4 cellular contexts compared by ENCODE assay signal in genomic region chr4:176212388-176212787, GRCh38. TPM values are rescaled to one million over a fixed set of nuclear protein-coding genes. Genes with fewer than 3 reads are reported as not detected.
"Had no signal": no experiment of that assay in that cellular context is flagged by ENCODE, and none has a peak within 500 bp of the region (broad histone marks: within the 10 kb centered on the region; RNA-seq: fewer than 3 reads in every experiment).

No MANE protein-coding gene starts in this region.

RNA-seq across cellular contexts. Expression of gene SPATA4, which starts 17.0 kb away (rescaled TPM):
- total RNA-seq: GM23338, H1, H9, HT-29 had no signal
- polyA plus RNA-seq: GM23338, H1 had no signal

RNA-seq across cellular contexts. Expression of gene ASB5, which starts 56.6 kb away (rescaled TPM):
- total RNA-seq: GM23338, H1, H9, HT-29 had no signal
- polyA plus RNA-seq: GM23338 had no signal
